ENCODE assay signal across 8 cellular contexts in genomic region chr7:131556912-131557457, GRCh38. TPM values are rescaled to one million over a fixed set of nuclear protein-coding genes. Genes with fewer than 3 reads are reported as not detected.
DNase-seq lines count a peak whose midpoint lies in the region; TF ChIP-seq lines count a peak whose summit lies in the region.

No MANE protein-coding gene starts in this region.

- no peaks in the 10 kb centered on the region for H3K27me3 ChIP-seq in esophagus muscularis mucosa
- H3K27me3 ChIP-seq in sigmoid colon, result no peaks in the 10 kb centered on the region

- 18% methylated on average over 5 of the region's 23 CpGs for WGBS in esophagus muscularis mucosa
- WGBS in sigmoid colon, 2 donors, result 1% methylated on average over 23 of the region's 23 CpGs

- TF ChIP-seq CTCF in esophagus muscularis mucosa (IDR thresholded peaks at IDR 0.05) (no peak), sigmoid colon (IDR thresholded peaks at IDR 0.05) (no peak)

- H3K4me3 ChIP-seq in esophagus muscularis mucosa, result peak overlapping the region; percentile 69 to 81 (median 73)
- H3K4me3 ChIP-seq in sigmoid colon, result peak overlapping the region; percentile 36 to 81 (median 70)

- peaks cover 29 to 37% (median 33%) of the 10 kb centered on the region in 4 donors for H3K4me1 ChIP-seq in esophagus muscularis mucosa
- H3K4me1 ChIP-seq in sigmoid colon, result peaks cover 0 to 50% (median 34%) of the 10 kb centered on the region in 4 donors

- intact Hi-C loops in esophagus muscularis mucosa (cut with DNase I), result no loop called here
- intact Hi-C loops in sigmoid colon (cut with DNase I), result loop anchor here (5.0 kb wide), 1 partner anchor 95 kb away; no protein-coding TSS in a partner anchor

- H3K36me3 ChIP-seq in esophagus muscularis mucosa (no peaks in the 10 kb centered on the region), sigmoid colon (no peaks in the 10 kb centered on the region)

- no peak for TF ChIP-seq EP300 in esophagus muscularis mucosa (IDR thresholded peaks at IDR 0.05)
- no peak for TF ChIP-seq EP300 in sigmoid colon (IDR thresholded peaks at IDR 0.05)

- no peaks in the 10 kb centered on the region for H3K9me3 ChIP-seq in esophagus muscularis mucosa
- H3K9me3 ChIP-seq in sigmoid colon, result no peaks in the 10 kb centered on the region

- TF ChIP-seq POLR2A in esophagus muscularis mucosa (IDR thresholded peaks at IDR 0.05; ENCODE audit: low read depth) (no peak), sigmoid colon (IDR thresholded peaks at IDR 0.05) (no peak)

- peak overlapping the region; percentile 44 to 72 (median 60) for H3K27ac ChIP-seq in esophagus muscularis mucosa (replicated peaks in 1 of 4)
- H3K27ac ChIP-seq in sigmoid colon, result peak overlapping the region; percentile 67 to 82 (median 76)

- peak; percentile 0 for DNase-seq in activated effector memory CD4-positive, alpha-beta T cell treated with Interleukin-2 at 50 U/mL for 16 hours
- DNase-seq in activated effector memory CD4-positive, alpha-beta T cell treated with anti-CD3 and anti-CD28 coated beads, Interleukin-2, amount 50 U/mL, for 16 hours, result no peak
- DNase-seq in NCI-H2227 treated with DMSO at 0.1 percent for 48 hours (lab: John Stamatoyannopoulos, UW) (peak; percentile 64), esophagus muscularis mucosa (ENCODE audit: extremely low spot score) (no peak), sigmoid colon (no peak), GM19238 (ENCODE audit: insufficient read length, low spot score) (no peak), AG08396 (ENCODE audit: low spot score) (no peak), MV-4-11 (lab: John Stamatoyannopoulos, UW) (no peak)

RNA-seq across cellular contexts. Expression of gene PODXL, which starts 0.6 kb away (rescaled TPM):
- 10 to 100 TPM; 24.5 to 40.3 (median 31.3) TPM for total RNA-seq in esophagus muscularis mucosa
- total RNA-seq in sigmoid colon, result 10 to 100 TPM; 15.8 to 23.2 (median 20.2) TPM
- 1 to 10 TPM; 1.2 to 8.8 (median 3.0) TPM for polyA plus RNA-seq in sigmoid colon

Comparison
In these comparisons a context has a peak if more than half of its experiments do, and no peak if none do; other contexts are left out.
1. DNase-seq: peak in activated effector memory CD4-positive, alpha-beta T cell treated with Interleukin-2 at 50 U/mL for 16 hours (single experiment) and NCI-H2227 treated with DMSO at 0.1 percent for 48 hours (single experiment); none in activated effector memory CD4-positive, alpha-beta T cell treated with anti-CD3 and anti-CD28 coated beads, Interleukin-2, amount 50 U/mL, for 16 hours (single experiment), esophagus muscularis mucosa (single experiment), sigmoid colon (single experiment), GM19238 (single experiment), AG08396 (single experiment) and MV-4-11 (single experiment).